In genomic region chr3:114370537-114371174, GRCh38 we compare ENCODE assay signal across 14 cellular contexts.
DNase-seq lines count a peak whose midpoint lies in the region; ATAC-seq and TF ChIP-seq lines count a peak whose summit lies in the region.
"Had no signal": no experiment of that assay in that cellular context is flagged by ENCODE, and none has a peak within 500 bp of the region (broad histone marks: within the 10 kb centered on the region; RNA-seq: fewer than 3 reads in every experiment).

No MANE protein-coding gene starts in this region.

- H3K4me2 ChIP-seq in Karpas-422 (ENCODE audit: low read depth, low read length, poor library complexity, severe bottlenecking) = no peak overlapping the region
- no peak overlapping the region for H3K4me2 ChIP-seq in neural progenitor cell

- no peaks in the 10 kb centered on the region for H3K36me3 ChIP-seq in Karpas-422 (ENCODE audit: insufficient read depth, low read length)
- no peaks in the 10 kb centered on the region for H3K36me3 ChIP-seq in neural progenitor cell
- H3K36me3 ChIP-seq in sigmoid colon = no peaks in the 10 kb centered on the region
- H3K36me3 ChIP-seq: tibial nerve had no signal

- H3K9me3 Mint-ChIP-seq in central memory CD8-positive, alpha-beta T cell = no peaks in the 10 kb centered on the region
- H3K9me3 Mint-ChIP-seq in neural progenitor cell = no peaks in the 10 kb centered on the region
- H3K9me3 Mint-ChIP-seq: activated CD4-positive, alpha-beta T cell treated with anti-CD3 and anti-CD28 coated beads, Interleukin-2, amount 10 ng/mL, durations not matched to agents 24 days and 14 days; activated T-helper 2 cell treated with anti-CD3 and anti-CD28 coated beads, Interferon-gamma antibody, Interleukin-2, Interleukin-4, amounts not matched to agents 10 μg/mL and 5 μg/mL and 100 μg/mL, durations not matched to agents 14 hours and 24 hours and 36 hours had no signal

- no peak for ATAC-seq in central memory CD8-positive, alpha-beta T cell (replicated peaks; ENCODE audit: extremely low read depth, poor library complexity, severe bottlenecking)
- no peak for ATAC-seq in Right ventricle myocardium inferior
- ATAC-seq in GM19328 (IDR thresholded peaks at IDR 0.05; ENCODE audit: unreplicated experiment) = no peak

- H3K27ac ChIP-seq in Karpas-422 (ENCODE audit: low read length) (no peak overlapping the region), neural progenitor cell (no peak overlapping the region), sigmoid colon (no peak overlapping the region)
- H3K27ac ChIP-seq: tibial nerve had no signal

- H3K27me3 ChIP-seq in Karpas-422 (ENCODE audit: low read length) (no peaks in the 10 kb centered on the region), neural progenitor cell (no peaks in the 10 kb centered on the region), sigmoid colon (no peaks in the 10 kb centered on the region)
- H3K27me3 ChIP-seq: tibial nerve had no signal

- H3K79me2 ChIP-seq in Karpas-422 (ENCODE audit: low read length) (no peaks in the 10 kb centered on the region), neural progenitor cell (ENCODE audit: low read depth) (no peaks in the 10 kb centered on the region)

- no peaks in the 10 kb centered on the region for H3F3A ChIP-seq in neural progenitor cell (ENCODE audit: low read depth)

- no peaks in the 10 kb centered on the region for H3K27me3 Mint-ChIP-seq in central memory CD8-positive, alpha-beta T cell
- no peaks in the 10 kb centered on the region for H3K27me3 Mint-ChIP-seq in neural progenitor cell (ENCODE audit: insufficient read depth, low read depth)
- H3K27me3 Mint-ChIP-seq: activated CD4-positive, alpha-beta T cell treated with anti-CD3 and anti-CD28 coated beads, Interleukin-2, amount 10 ng/mL, durations not matched to agents 24 days and 14 days had no signal

- H3K4me3 ChIP-seq in GM12864 (ENCODE audit: low read depth, low read length) (no peak overlapping the region), Karpas-422 (ENCODE audit: low read length) (no peak overlapping the region), neural progenitor cell (no peak overlapping the region), sigmoid colon (no peak overlapping the region)
- H3K4me3 ChIP-seq: tibial nerve had no signal

- intact Hi-C loops in Right ventricle myocardium inferior (cut with DNase I) = no loop called here
- intact Hi-C loops in sigmoid colon (cut with DNase I) = no loop called here

- TF ChIP-seq CTCF in GM12864 (IDR thresholded peaks at IDR 0.05; ENCODE audit: low read depth, low read length, missing control alignments) = peak; percentile 42
- TF ChIP-seq CTCF in neural progenitor cell (IDR thresholded peaks at IDR 0.05) = peak; percentile 55
- TF ChIP-seq CTCF in sigmoid colon (IDR thresholded peaks at IDR 0.05) = no peak

- no peak overlapping the region for H3K4me3 Mint-ChIP-seq in central memory CD8-positive, alpha-beta T cell
- no peak overlapping the region for H3K4me3 Mint-ChIP-seq in neural progenitor cell
- H3K4me3 Mint-ChIP-seq: activated CD4-positive, alpha-beta T cell treated with anti-CD3 and anti-CD28 coated beads, Interleukin-2, amount 10 ng/mL, durations not matched to agents 24 days and 14 days had no signal

- no peak overlapping the region for H2AFZ ChIP-seq in Karpas-422 (ENCODE audit: low read length)
- no peak overlapping the region for H2AFZ ChIP-seq in neural progenitor cell (replicated peaks)

- WGBS in sigmoid colon, 2 donors = 31 to 32% methylated on average over 3 of the region's 3 CpGs

- no peaks in the 10 kb centered on the region for H3K9me2 ChIP-seq in Karpas-422 (replicated peaks; ENCODE audit: insufficient read depth, low read length)

- H3K9ac ChIP-seq in Karpas-422 (ENCODE audit: low read length) (no peak overlapping the region), neural progenitor cell (no peak overlapping the region)

- DNase-seq in GM12864 (ENCODE audit: low read depth) (no peak), Karpas-422 (peak; percentile 55), neural progenitor cell (ENCODE audit: low spot score) (peak; percentile 26), CD1c-positive myeloid dendritic cell (ENCODE audit: extremely low spot score) (no peak), Right ventricle myocardium inferior (ENCODE audit: missing footprints) (no peak), sigmoid colon (no peak)
- no peak for DNase-seq in central memory CD8-positive, alpha-beta T cell (ENCODE audit: low spot score in 2 of 2)
- DNase-seq: activated CD4-positive, alpha-beta T cell treated with anti-CD3 and anti-CD28 coated beads, Interleukin-2, amount 10 ng/mL, durations not matched to agents 24 days and 14 days; Calu3; MV-4-11; NCI-H2171 treated with DMSO at 0.1 percent for 48 hours had no signal

- H3K27ac Mint-ChIP-seq in central memory CD8-positive, alpha-beta T cell (ENCODE audit: low read depth) = peak overlapping the region; percentile 0
- H3K27ac Mint-ChIP-seq in neural progenitor cell = peak overlapping the region; percentile 0
- H3K27ac Mint-ChIP-seq: activated CD4-positive, alpha-beta T cell treated with anti-CD3 and anti-CD28 coated beads, Interleukin-2, amount 10 ng/mL, durations not matched to agents 24 days and 14 days; activated T-helper 2 cell treated with anti-CD3 and anti-CD28 coated beads, Interferon-gamma antibody, Interleukin-2, Interleukin-4, amounts not matched to agents 10 μg/mL and 5 μg/mL and 100 μg/mL, durations not matched to agents 14 hours and 24 hours and 36 hours had no signal

- no peaks in the 10 kb centered on the region for H3K4me1 Mint-ChIP-seq in central memory CD8-positive, alpha-beta T cell
- no peaks in the 10 kb centered on the region for H3K4me1 Mint-ChIP-seq in neural progenitor cell
- H3K4me1 Mint-ChIP-seq: activated CD4-positive, alpha-beta T cell treated with anti-CD3 and anti-CD28 coated beads, Interleukin-2, amount 10 ng/mL, durations not matched to agents 24 days and 14 days had no signal

- H4K20me1 ChIP-seq in Karpas-422 (ENCODE audit: insufficient read depth, low read depth, low read length) = no peaks in the 10 kb centered on the region
- no peaks in the 10 kb centered on the region for H4K20me1 ChIP-seq in neural progenitor cell (ENCODE audit: low read depth)

- H3K36me3 Mint-ChIP-seq in central memory CD8-positive, alpha-beta T cell (ENCODE audit: insufficient read depth) = peaks cover 5% of the 10 kb centered on the region
- H3K36me3 Mint-ChIP-seq in neural progenitor cell = no peaks in the 10 kb centered on the region

- H3K4me1 ChIP-seq in Karpas-422 (ENCODE audit: low read length) = no peaks in the 10 kb centered on the region
- H3K4me1 ChIP-seq in neural progenitor cell = peaks cover 5% of the 10 kb centered on the region
- H3K4me1 ChIP-seq in sigmoid colon = peaks cover 0 to 52% (median 40%) of the 10 kb centered on the region in 4 donors

- no peaks in the 10 kb centered on the region for H3K9me3 ChIP-seq in Karpas-422 (ENCODE audit: low read length)
- no peaks in the 10 kb centered on the region for H3K9me3 ChIP-seq in neural progenitor cell (ENCODE audit: low read depth)
- H3K9me3 ChIP-seq in sigmoid colon = no peaks in the 10 kb centered on the region
- H3K9me3 ChIP-seq: tibial nerve had no signal

- no peak for TF ChIP-seq POLR2A in sigmoid colon (IDR thresholded peaks at IDR 0.05)

- TF ChIP-seq EP300 in sigmoid colon (IDR thresholded peaks at IDR 0.05) = no peak

Comparison
In these comparisons a context has a peak if more than half of its experiments do, and no peak if none do; other contexts are left out.
1. DNase-seq: peak in Karpas-422 (single experiment) and neural progenitor cell (single experiment); none in GM12864 (single experiment), central memory CD8-positive, alpha-beta T cell (0 of 2), CD1c-positive myeloid dendritic cell (single experiment), Right ventricle myocardium inferior (single experiment) and sigmoid colon (single experiment).
2. CTCF ChIP-seq: peak in GM12864 (single experiment) and neural progenitor cell (single experiment); none in sigmoid colon (0 of 4).